In the genomic region with DNA sequence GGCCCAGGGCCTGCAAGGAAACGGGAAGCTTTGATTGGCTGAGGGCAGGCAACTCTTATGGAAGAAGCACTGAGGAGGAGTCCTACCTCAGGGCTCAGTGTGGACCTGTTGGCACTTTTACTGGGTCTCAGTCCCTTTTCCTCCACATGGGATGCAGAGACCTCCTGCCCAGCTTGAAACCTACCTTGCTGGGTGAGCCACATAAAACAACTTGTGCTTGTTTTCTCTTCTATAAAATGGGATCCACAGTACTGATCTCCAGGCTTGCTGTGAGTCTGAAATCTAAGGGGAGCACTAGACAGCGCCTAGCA, we compare ENCODE assay signal across 8 cellular contexts. TPM values are rescaled to one million over a fixed set of nuclear protein-coding genes. Genes with fewer than 3 reads are reported as not detected.
A peak's percentile ranks its signal among the peaks of the same experiment; 100 is the strongest.
DNase-seq lines count a peak whose midpoint lies in the region; ATAC-seq and TF ChIP-seq lines count a peak whose summit lies in the region.

No MANE protein-coding gene starts in this region.

- POLR2A ChIA-PET in PC-3 (lab: Charles Lee; ENCODE audit: unreplicated experiment): interaction anchor here (1.1 kb wide), 1 partner anchor 15 kb away, joined by 3 read pairs; no protein-coding TSS in a partner anchor

- 0 out of 2 replicates have a peak overlapping the region, but pooled peaks have one; percentile 16 for H2AFZ ChIP-seq in PC-3 (ENCODE audit: low read length)

- H3K27ac ChIP-seq in PC-3 (ENCODE audit: low read length) (peak overlapping the region; percentile 95), esophagus (ENCODE audit: low read depth in 2 of 2, low read length in 1 of 2) (peak overlapping the region; percentile 97), rectal smooth muscle tissue (ENCODE audit: low read depth, low read length) (no peak overlapping the region)

- H3K9ac ChIP-seq in PC-3 (ENCODE audit: low read length) (peak overlapping the region; percentile 98), rectal smooth muscle tissue (ENCODE audit: low read length) (no peak overlapping the region)

- H3K27me3 ChIP-seq in PC-3 (ENCODE audit: low read length) (no peaks in the 10 kb centered on the region), esophagus (ENCODE audit: control insufficient read depth in 1 of 2, insufficient read depth in 2 of 2, low read length in 2 of 2) (no peaks in the 10 kb centered on the region), rectal smooth muscle tissue (ENCODE audit: control insufficient read depth, insufficient read depth, low read length) (no peaks in the 10 kb centered on the region)

- H3F3A ChIP-seq in PC-3 (ENCODE audit: low read length, unreplicated experiment): no peaks in the 10 kb centered on the region

- no TSS peak for BruUV-seq in PC-3 (replicated peaks; lab: Mats Ljungman, UMichigan)

- H3K4me2 ChIP-seq in PC-3 (ENCODE audit: low read length): peak overlapping the region; percentile 99

- no peaks in the 10 kb centered on the region for H3K9me2 ChIP-seq in PC-3 (replicated peaks; ENCODE audit: low read length)

- no peak for ATAC-seq in PC-3
- ATAC-seq in esophagus mucosa: no peak
- ATAC-seq in HG03097 (IDR thresholded peaks at IDR 0.05; ENCODE audit: low FRiP score, unreplicated experiment): no peak

- DNase-seq in GM12864 (ENCODE audit: low read depth) (no peak), PC-3 (no peak), NCI-H1105 treated with DMSO at 0.1 percent for 48 hours (lab: John Stamatoyannopoulos, UW) (no peak), NCI-H1048 (lab: John Stamatoyannopoulos, UW) (no peak)

- peaks cover 60% of the 10 kb centered on the region for H3K79me2 ChIP-seq in PC-3 (ENCODE audit: low read length)

- no peaks in the 10 kb centered on the region for H4K20me1 ChIP-seq in PC-3 (ENCODE audit: low read length)

- H3K4me3 ChIP-seq in GM12864 (ENCODE audit: low read depth, low read length) (peak overlapping the region; percentile 76), PC-3 (ENCODE audit: low read length) (peak overlapping the region; percentile 92), esophagus (ENCODE audit: low read depth in 1 of 2, low read length in 2 of 2) (no peak overlapping the region), rectal smooth muscle tissue (ENCODE audit: low read length) (peak overlapping the region; percentile 61)

- intact Hi-C loops in PC-3 (cut with micrococcal nuclease): loop anchor here (2.0 kb wide), 1 partner anchor 28 kb away; a partner anchor contains a TSS

- H3K4me1 ChIP-seq in PC-3 (ENCODE audit: insufficient read depth, low read length) (peaks cover 41% of the 10 kb centered on the region), esophagus (ENCODE audit: control insufficient read depth in 2 of 2, insufficient read depth in 2 of 2, low read length in 1 of 2) (peaks cover 2 to 13% of the 10 kb centered on the region in 2 donors), rectal smooth muscle tissue (ENCODE audit: control insufficient read depth, insufficient read depth, low read length) (peaks cover 5% of the 10 kb centered on the region)

- TF ChIP-seq CTCF in GM12864 (IDR thresholded peaks at IDR 0.05; ENCODE audit: low read depth, low read length, missing control alignments) (no peak), PC-3 (conservative IDR thresholded peaks at IDR 0.05; ENCODE audit: low read depth, low read length) (no peak)

- no peaks in the 10 kb centered on the region for H3K9me3 ChIP-seq in PC-3 (ENCODE audit: low read length)
- H3K9me3 ChIP-seq in esophagus (ENCODE audit: control insufficient read depth in 2 of 2, insufficient read depth in 1 of 2, low read depth in 1 of 2, low read length in 1 of 2): no peaks in the 10 kb centered on the region

- CTCF ChIA-PET in PC-3 (lab: Charles Lee): interaction anchor here (0.5 to 0.9 kb wide), 2 partner anchors 17 to 49 kb away, joined by 3 read pairs; a partner anchor contains a TSS

- H3K36me3 ChIP-seq in PC-3 (ENCODE audit: low read depth, low read length) (no peaks in the 10 kb centered on the region), esophagus (ENCODE audit: control insufficient read depth in 2 of 2, insufficient read depth in 2 of 2, low read length in 1 of 2) (no peaks in the 10 kb centered on the region), rectal smooth muscle tissue (ENCODE audit: control insufficient read depth, insufficient read depth, low read length) (no peaks in the 10 kb centered on the region)

- WGBS in esophagus, 2 donors: 61% methylated on average over 2 of the region's 2 CpGs

RNA-seq across cellular contexts. Expression of a gene that starts 4.0 kb away (rescaled TPM):
- total RNA-seq in PC-3 (2014; rRNA removed) (647 and 709 TPM in 2 replicates), esophagus mucosa (267 TPM)
- polyA plus RNA-seq in esophagus: 100 to 1,000 TPM in 1 of 2 donors, 10 to 100 TPM in 1; 66.3 to 126 TPM

RNA-seq across cellular contexts. Expression of a gene that starts 17.3 kb away (rescaled TPM):
- total RNA-seq in PC-3 (2014; rRNA removed) (7.8 and 9.4 TPM in 2 replicates), esophagus mucosa (2.5 TPM)
- 1 to 10 TPM; 3.5 to 4.3 TPM for polyA plus RNA-seq in esophagus

RNA-seq across cellular contexts. Expression of a gene that starts 28.3 kb away (rescaled TPM):
- total RNA-seq in PC-3 (2014; rRNA removed) (185 and 196 TPM in 2 replicates), esophagus mucosa (37.0 TPM)
- polyA plus RNA-seq in esophagus: 10 to 100 TPM; 45.7 to 48.0 TPM

RNA-seq across cellular contexts. Expression of a gene that starts 39.0 kb away (rescaled TPM):
- total RNA-seq in PC-3 (2014; rRNA removed) (82.4 and 86.1 TPM in 2 replicates), esophagus mucosa (54.4 TPM)
- 10 to 100 TPM; 73.2 to 76.0 TPM for polyA plus RNA-seq in esophagus

Comparison
In these comparisons a context has a peak if more than half of its experiments do, and no peak if none do; other contexts are left out.
1. H3K4me3 ChIP-seq: peak in GM12864 (single experiment), PC-3 (single experiment) and rectal smooth muscle tissue (single experiment); none in esophagus (0 of 2).